Comparison of ENCODE assay signal across 9 cellular contexts in the genomic region with DNA sequence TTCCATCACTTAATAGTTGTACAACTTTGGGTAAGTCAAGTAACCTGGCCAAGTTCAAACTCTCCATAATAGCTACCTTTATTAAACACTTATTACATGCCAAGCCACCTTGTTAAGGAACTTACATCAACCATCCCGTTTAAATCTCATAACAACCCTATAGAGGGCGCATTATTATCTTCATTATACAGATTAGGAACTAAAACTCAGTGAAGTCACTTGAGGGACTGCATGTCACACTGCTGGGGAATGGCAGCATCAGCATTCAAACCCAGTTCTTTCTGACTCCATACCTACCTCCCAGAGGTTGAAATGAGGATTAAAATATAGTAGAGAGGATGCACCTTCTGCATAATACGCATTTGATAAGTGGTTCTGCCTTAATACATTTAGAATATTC. TPM values are rescaled to one million over a fixed set of nuclear protein-coding genes. Genes with fewer than 3 reads are reported as not detected.
DNase-seq lines count a peak whose midpoint lies in the region; ATAC-seq and TF ChIP-seq lines count a peak whose summit lies in the region.
"Had no signal": no experiment of that assay in that cellular context is flagged by ENCODE, and none has a peak within 500 bp of the region (broad histone marks: within the 10 kb centered on the region; RNA-seq: fewer than 3 reads in every experiment).

No MANE protein-coding gene starts in this region.

- H3K36me3 Mint-ChIP-seq in activated naive CD8-positive, alpha-beta T cell treated with anti-CD3 and anti-CD28 coated beads, Interleukin-2, amount 50 U/mL, for 24 hours (ENCODE audit: low read depth) = no peaks in the 10 kb centered on the region
- no peaks in the 10 kb centered on the region for H3K36me3 Mint-ChIP-seq in activated naive CD8-positive, alpha-beta T cell treated with anti-CD3 and anti-CD28 coated beads for 36 hours

- H3K27me3 ChIP-seq in OCI-LY3 (ENCODE audit: low read depth, low read length) (peaks cover 27% of the 10 kb centered on the region), aorta (ENCODE audit: control insufficient read depth in 1 of 2, insufficient read depth in 2 of 2, low read length in 1 of 2) (peaks cover 0 to 5% of the 10 kb centered on the region in 2 donors)

- no peaks in the 10 kb centered on the region for H4K20me1 ChIP-seq in OCI-LY3 (ENCODE audit: insufficient read depth, low read length)

- H3K27me3 Mint-ChIP-seq in activated naive CD8-positive, alpha-beta T cell treated with anti-CD3 and anti-CD28 coated beads, Interleukin-2, amount 50 U/mL, for 24 hours = peaks cover 45% of the 10 kb centered on the region
- peaks cover 59% of the 10 kb centered on the region for H3K27me3 Mint-ChIP-seq in activated naive CD8-positive, alpha-beta T cell treated with anti-CD3 and anti-CD28 coated beads for 36 hours

- no peak overlapping the region for H3K4me3 ChIP-seq in OCI-LY3 (ENCODE audit: low read length)
- H3K4me3 ChIP-seq in fibroblast of pulmonary artery (replicated peaks; ENCODE audit: low read depth, low read length) = no peak overlapping the region
- no peak overlapping the region for H3K4me3 ChIP-seq in aorta (ENCODE audit: low read length in 2 of 2)
- H3K4me3 ChIP-seq: lung had no signal

- ATAC-seq in activated naive CD8-positive, alpha-beta T cell treated with anti-CD3 and anti-CD28 coated beads, Interleukin-2, amount 50 U/mL, for 24 hours = peak; percentile 61
- ATAC-seq in GM19395 (IDR thresholded peaks at IDR 0.05; ENCODE audit: unreplicated experiment) (no peak), aorta (ENCODE audit: low FRiP score) (no peak)

- H2AFZ ChIP-seq in OCI-LY3 (ENCODE audit: low read depth, low read length) = no peak overlapping the region

- H3K79me2 ChIP-seq in OCI-LY3 (ENCODE audit: low read length) = no peaks in the 10 kb centered on the region

- no peak overlapping the region for H3K4me2 ChIP-seq in OCI-LY3 (ENCODE audit: low read length)

- H3K36me3 ChIP-seq in OCI-LY3 (replicated peaks; ENCODE audit: low read depth, low read length) = no peaks in the 10 kb centered on the region
- H3K36me3 ChIP-seq in aorta (ENCODE audit: control insufficient read depth in 1 of 2, insufficient read depth in 2 of 2, low read length in 1 of 2) = no peaks in the 10 kb centered on the region

- H3K9ac ChIP-seq in OCI-LY3 (ENCODE audit: low read length) = no peak overlapping the region

- DNase-seq in activated naive CD8-positive, alpha-beta T cell treated with anti-CD3 and anti-CD28 coated beads, Interleukin-2, amount 50 U/mL, for 24 hours = no peak
- no peak for DNase-seq in activated naive CD8-positive, alpha-beta T cell treated with anti-CD3 and anti-CD28 coated beads for 36 hours
- DNase-seq in fibroblast of pulmonary artery (ENCODE audit: low read depth) (peak; percentile 39), superior temporal gyrus (ENCODE audit: extremely low spot score) (peak; percentile 56), aorta (no peak)
- DNase-seq in activated CD4-positive, CD25-positive, alpha-beta regulatory T cell treated with anti-CD3 and anti-CD28 coated beads, Interleukin-2, amount 50 U/mL, for 72 hours = no peak

- H3K27ac Mint-ChIP-seq in activated naive CD8-positive, alpha-beta T cell treated with anti-CD3 and anti-CD28 coated beads, Interleukin-2, amount 50 U/mL, for 24 hours = no peak overlapping the region
- no peak overlapping the region for H3K27ac Mint-ChIP-seq in activated naive CD8-positive, alpha-beta T cell treated with anti-CD3 and anti-CD28 coated beads for 36 hours

- peak; percentile 45 for TF ChIP-seq CTCF in OCI-LY3 (IDR thresholded peaks at IDR 0.05; ENCODE audit: low read depth, low read length)
- TF ChIP-seq CTCF in fibroblast of pulmonary artery (IDR thresholded peaks at IDR 0.05; ENCODE audit: low read length, missing control alignments) = peak; percentile 49

- no peaks in the 10 kb centered on the region for H3K9me3 Mint-ChIP-seq in activated naive CD8-positive, alpha-beta T cell treated with anti-CD3 and anti-CD28 coated beads, Interleukin-2, amount 50 U/mL, for 24 hours
- no peaks in the 10 kb centered on the region for H3K9me3 Mint-ChIP-seq in activated naive CD8-positive, alpha-beta T cell treated with anti-CD3 and anti-CD28 coated beads for 36 hours

- no peaks in the 10 kb centered on the region for H3K4me1 Mint-ChIP-seq in activated naive CD8-positive, alpha-beta T cell treated with anti-CD3 and anti-CD28 coated beads, Interleukin-2, amount 50 U/mL, for 24 hours
- no peaks in the 10 kb centered on the region for H3K4me1 Mint-ChIP-seq in activated naive CD8-positive, alpha-beta T cell treated with anti-CD3 and anti-CD28 coated beads for 36 hours

- H3K4me3 Mint-ChIP-seq in activated naive CD8-positive, alpha-beta T cell treated with anti-CD3 and anti-CD28 coated beads, Interleukin-2, amount 50 U/mL, for 24 hours = no peak overlapping the region
- H3K4me3 Mint-ChIP-seq in activated naive CD8-positive, alpha-beta T cell treated with anti-CD3 and anti-CD28 coated beads for 36 hours = no peak overlapping the region

- H3K4me1 ChIP-seq in OCI-LY3 (ENCODE audit: low read length) (no peaks in the 10 kb centered on the region), aorta (ENCODE audit: control insufficient read depth in 1 of 2, insufficient read depth in 2 of 2, low read length in 2 of 2) (no peaks in the 10 kb centered on the region)

- H3K27ac ChIP-seq in OCI-LY3 (ENCODE audit: low read length) (no peak overlapping the region), aorta (ENCODE audit: low read depth in 1 of 2, low read length in 2 of 2) (no peak overlapping the region)

- no peaks in the 10 kb centered on the region for H3K9me3 ChIP-seq in OCI-LY3 (ENCODE audit: insufficient read depth, low read length)
- no peaks in the 10 kb centered on the region for H3K9me3 ChIP-seq in aorta (ENCODE audit: control insufficient read depth, low read length)

- WGBS in aorta, 2 donors = 41 to 45% methylated on average over 3 of the region's 3 CpGs

- intact Hi-C loops in aorta (cut with DNase I) = no loop called here

RNA-seq across cellular contexts. Expression of a gene that starts 47.1 kb away (rescaled TPM):
- not detected for total RNA-seq in activated naive CD8-positive, alpha-beta T cell treated with anti-CD3 and anti-CD28 coated beads for 36 hours
- total RNA-seq in aorta = under 1 TPM in 1 of 2 donors, not detected in 1; 0.81 TPM
- not detected for polyA plus RNA-seq in aorta
- polyA plus RNA-seq: lung had no signal

RNA-seq across cellular contexts. Expression of a gene that starts 47.5 kb away (rescaled TPM):
- 1 to 10 TPM; 1.1 to 1.2 TPM for total RNA-seq in activated naive CD8-positive, alpha-beta T cell treated with anti-CD3 and anti-CD28 coated beads for 36 hours
- under 1 TPM; 0.23 to 0.33 TPM for total RNA-seq in aorta
- polyA plus RNA-seq in aorta = under 1 TPM; 0.18 to 0.25 TPM

RNA-seq across cellular contexts. Expression of a gene that starts 57.3 kb away (rescaled TPM):
- under 1 TPM; 0.16 to 0.31 TPM for total RNA-seq in activated naive CD8-positive, alpha-beta T cell treated with anti-CD3 and anti-CD28 coated beads for 36 hours
- total RNA-seq in aorta = not detected
- not detected for polyA plus RNA-seq in aorta

Comparison
In these comparisons a context has a peak if more than half of its experiments do, and no peak if none do; other contexts are left out.
1. DNase-seq: peak in fibroblast of pulmonary artery (single experiment) and superior temporal gyrus (single experiment); none in activated naive CD8-positive, alpha-beta T cell treated with anti-CD3 and anti-CD28 coated beads, Interleukin-2, amount 50 U/mL, for 24 hours (single experiment), activated naive CD8-positive, alpha-beta T cell treated with anti-CD3 and anti-CD28 coated beads for 36 hours (single experiment), aorta (0 of 2) and activated CD4-positive, CD25-positive, alpha-beta regulatory T cell treated with anti-CD3 and anti-CD28 coated beads, Interleukin-2, amount 50 U/mL, for 72 hours (single experiment).